ENCODE assay signal across 1 cellular context in the genomic region with DNA sequence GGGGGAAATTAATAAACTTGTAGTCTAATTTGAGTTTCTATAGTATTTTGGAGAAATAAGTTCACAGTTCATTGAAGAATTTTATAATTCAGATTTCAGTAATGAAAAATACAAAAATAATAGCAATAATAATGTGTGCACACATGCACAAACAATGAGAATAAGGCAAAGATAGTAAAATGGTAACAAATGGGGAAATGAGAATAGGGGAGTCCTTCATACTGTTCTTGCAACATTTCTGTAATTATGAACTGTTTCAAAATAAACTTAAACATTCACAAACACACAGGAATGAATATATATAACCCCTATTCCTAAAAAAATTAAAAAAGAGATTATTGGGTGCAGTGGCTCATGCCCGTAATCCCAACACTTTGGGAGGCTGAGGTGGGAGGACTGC.
TF ChIP-seq lines count a peak whose summit lies in the region.

No MANE protein-coding gene starts in this region.

TF ChIP-seq in A549, 52 proteins besides CTCF, POLR2A, EP300 and RAD21:
- TF ChIP-seq, protein P1, sequence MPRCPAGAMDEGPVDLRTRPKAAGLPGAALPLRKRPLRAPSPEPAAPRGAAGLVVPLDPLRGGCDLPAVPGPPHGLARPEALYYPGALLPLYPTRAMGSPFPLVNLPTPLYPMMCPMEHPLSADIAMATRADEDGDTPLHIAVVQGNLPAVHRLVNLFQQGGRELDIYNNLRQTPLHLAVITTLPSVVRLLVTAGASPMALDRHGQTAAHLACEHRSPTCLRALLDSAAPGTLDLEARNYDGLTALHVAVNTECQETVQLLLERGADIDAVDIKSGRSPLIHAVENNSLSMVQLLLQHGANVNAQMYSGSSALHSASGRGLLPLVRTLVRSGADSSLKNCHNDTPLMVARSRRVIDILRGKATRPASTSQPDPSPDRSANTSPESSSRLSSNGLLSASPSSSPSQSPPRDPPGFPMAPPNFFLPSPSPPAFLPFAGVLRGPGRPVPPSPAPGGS (IDR thresholded peaks at IDR 0.05) = no peak
- no peak for TF ChIP-seq RARB (CRISPR knock-in tag; IDR thresholded peaks at IDR 0.05)
- TF ChIP-seq ZSCAN20 (CRISPR knock-in tag; IDR thresholded peaks at IDR 0.05) = no peak
- no peak for TF ChIP-seq SREBF2 (IDR thresholded peaks at IDR 0.05)
- no peak for TF ChIP-seq MYC (IDR thresholded peaks at IDR 0.05; ENCODE audit: borderline replicate concordance, low read length)
- TF ChIP-seq CHD2 (IDR thresholded peaks at IDR 0.05; ENCODE audit: low read length, partially characterized antibody) = no peak
- TF ChIP-seq FOSL2 (IDR thresholded peaks at IDR 0.05) = no peak
- TF ChIP-seq FOSL2 (CRISPR knock-in tag; IDR thresholded peaks at IDR 0.05) = no peak
- TF ChIP-seq, protein P2, sequence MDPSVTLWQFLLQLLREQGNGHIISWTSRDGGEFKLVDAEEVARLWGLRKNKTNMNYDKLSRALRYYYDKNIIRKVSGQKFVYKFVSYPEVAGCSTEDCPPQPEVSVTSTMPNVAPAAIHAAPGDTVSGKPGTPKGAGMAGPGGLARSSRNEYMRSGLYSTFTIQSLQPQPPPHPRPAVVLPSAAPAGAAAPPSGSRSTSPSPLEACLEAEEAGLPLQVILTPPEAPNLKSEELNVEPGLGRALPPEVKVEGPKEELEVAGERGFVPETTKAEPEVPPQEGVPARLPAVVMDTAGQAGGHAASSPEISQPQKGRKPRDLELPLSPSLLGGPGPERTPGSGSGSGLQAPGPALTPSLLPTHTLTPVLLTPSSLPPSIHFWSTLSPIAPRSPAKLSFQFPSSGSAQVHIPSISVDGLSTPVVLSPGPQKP (IDR thresholded peaks at IDR 0.05; ENCODE audit: low read depth, low read length) = no peak
- no peak for TF ChIP-seq ESRRA (IDR thresholded peaks at IDR 0.05; ENCODE audit: borderline replicate concordance, low read length)
- TF ChIP-seq, protein P3, sequence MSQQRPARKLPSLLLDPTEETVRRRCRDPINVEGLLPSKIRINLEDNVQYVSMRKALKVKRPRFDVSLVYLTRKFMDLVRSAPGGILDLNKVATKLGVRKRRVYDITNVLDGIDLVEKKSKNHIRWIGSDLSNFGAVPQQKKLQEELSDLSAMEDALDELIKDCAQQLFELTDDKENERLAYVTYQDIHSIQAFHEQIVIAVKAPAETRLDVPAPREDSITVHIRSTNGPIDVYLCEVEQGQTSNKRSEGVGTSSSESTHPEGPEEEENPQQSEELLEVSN (IDR thresholded peaks at IDR 0.05; ENCODE audit: borderline replicate concordance, low read depth) = no peak
